Comparison of ENCODE assay signal across 8 cellular contexts in genomic region chr19:34733826-34734600, GRCh38. TPM values are rescaled to one million over a fixed set of nuclear protein-coding genes. Genes with fewer than 3 reads are reported as not detected.
DNase-seq lines count a peak whose midpoint lies in the region; ATAC-seq and TF ChIP-seq lines count a peak whose summit lies in the region.

Gene ZNF181, plus strand, starts transcription at chr19:34734243. Its CDS starts 795 bp downstream, at chr19:34735038.

- H4K20me1 ChIP-seq in OCI-LY7 (ENCODE audit: insufficient read depth, low read length): no peaks in the 10 kb centered on the region

- peaks cover 17% of the 10 kb centered on the region for H3K4me1 ChIP-seq in OCI-LY7 (ENCODE audit: insufficient read depth, low read length, poor library complexity, severe bottlenecking)
- H3K4me1 ChIP-seq in mucosa of stomach (ENCODE audit: control insufficient read depth, insufficient read depth, low read length): peaks cover 12% of the 10 kb centered on the region

- H3K36me3 ChIP-seq in OCI-LY7 (ENCODE audit: insufficient read depth, low read length): peaks cover 5% of the 10 kb centered on the region
- no peaks in the 10 kb centered on the region for H3K36me3 ChIP-seq in mucosa of stomach (ENCODE audit: control insufficient read depth, insufficient read depth, low read length)

- no peaks in the 10 kb centered on the region for H3K79me2 ChIP-seq in OCI-LY7 (ENCODE audit: insufficient read depth, low read depth, low read length)

- peak within 1 kb of the TSS; percentile 76 for H3K9ac ChIP-seq in mucosa of stomach (ENCODE audit: low read length)

- CTCF ChIA-PET in OCI-LY7 (lab: Charles Lee; ENCODE audit: unreplicated experiment): interaction anchor here (0.5 kb wide), 1 partner anchor 1455 kb away, joined by 3 read pairs; no protein-coding TSS in a partner anchor

- no peaks in the 10 kb centered on the region for H3K9me2 ChIP-seq in OCI-LY7 (ENCODE audit: insufficient read depth, low read length)

- no peaks in the 10 kb centered on the region for H3K27me3 ChIP-seq in mucosa of stomach (ENCODE audit: control insufficient read depth, insufficient read depth, low read length)

- TF ChIP-seq POLR2A in erythroblast (IDR thresholded peaks at IDR 0.05; ENCODE audit: low read length): peak; percentile 77

- H3K4me3 ChIP-seq in OCI-LY7 (ENCODE audit: low read depth, low read length, poor library complexity, severe bottlenecking) (peak within 1 kb of the TSS; percentile 77), mucosa of stomach (ENCODE audit: low read length) (peak within 1 kb of the TSS; percentile 52)

- peak within 1 kb of the TSS; percentile 62 for H3K27ac ChIP-seq in OCI-LY7 (ENCODE audit: low read depth, low read length, poor library complexity, severe bottlenecking)

- peak; percentile 93 for DNase-seq in DMS 273 (lab: John Stamatoyannopoulos, UW; ENCODE audit: unreplicated experiment)
- peak; percentile 90 for DNase-seq in HuH-7 (ENCODE audit: low spot score)
- peak; percentile 87 for DNase-seq in OCI-LY7 (ENCODE audit: low spot score)
- DNase-seq in activated T-cell treated with anti-CD3 and anti-CD28 coated beads for 48 hours (ENCODE audit: low read depth): peak; percentile 72
- peak; percentile 94 for DNase-seq in erythroblast (lab: John Stamatoyannopoulos, UW)
- DNase-seq in stimulated activated CD8-positive, alpha-beta memory T cell treated with anti-CD3 and anti-CD28 coated beads, Interleukin-4, amount 100 ng/mL, for 48 hours: peak; percentile 85

- POLR2A ChIA-PET in OCI-LY7 (lab: Charles Lee): interaction anchor here (0.5 to 1.1 kb wide), 2 partner anchors 57 to 307 kb away, joined by 3 to 4 read pairs; partner anchors contain the start of genes SCGB2B2 and ZNF302

- TF ChIP-seq CTCF in OCI-LY7 (conservative IDR thresholded peaks at IDR 0.05; ENCODE audit: low read length): no peak; the same call in 1 of the 2 replicates

- H3K9me3 ChIP-seq in OCI-LY7 (ENCODE audit: low read length): no peaks in the 10 kb centered on the region
- no peaks in the 10 kb centered on the region for H3K9me3 ChIP-seq in mucosa of stomach (ENCODE audit: control insufficient read depth, low read length)

- ATAC-seq in GM21526 (IDR thresholded peaks at IDR 0.05; ENCODE audit: low FRiP score, unreplicated experiment): peak; percentile 76

- no TSS peak for BruUV-seq in OCI-LY7 (replicated peaks; lab: Mats Ljungman, UMichigan)

- intact Hi-C loops in OCI-LY7 (cut with micrococcal nuclease; ENCODE audit: unreplicated experiment): loop anchor here (1.0 kb wide), 1 partner anchor 57 kb away; the partner anchor contains the start of genes SCGB2B2 and ZNF302

- H2AFZ ChIP-seq in OCI-LY7 (ENCODE audit: low read length): peak within 1 kb of the TSS; percentile 99

- peak within 1 kb of the TSS; percentile 85 for H3K4me2 ChIP-seq in OCI-LY7 (ENCODE audit: low read length)

RNA-seq across cellular contexts. Expression of gene ZNF181, which starts in this region (rescaled TPM):
- total RNA-seq in OCI-LY7 (2014; rRNA removed; shearing (Covaris generic)): 13.0 and 18.8 TPM in 2 replicates
- 8.3 and 10.4 TPM in 2 replicates for total RNA-seq in OCI-LY7 (2022)

Comparison
In these comparisons a context has a peak if more than half of its experiments do, and no peak if none do; other contexts are left out.
1. Peak in every context shown above with its lines: DNase-seq, ATAC-seq, H3K4me3 ChIP-seq and H3K27ac ChIP-seq.